Comparison of ENCODE assay signal across 25 cellular contexts in genomic region chr4:123804171-123804721, GRCh38.
"Had no signal": no experiment of that assay in that cellular context is flagged by ENCODE, and none has a peak within 500 bp of the region (broad histone marks: within the 10 kb centered on the region; RNA-seq: fewer than 3 reads in every experiment).

No MANE protein-coding gene starts in this region.

- H3K27me3 ChIP-seq: colonic mucosa, esophagus muscularis mucosa, foreskin keratinocyte, gastroesophageal sphincter, heart left ventricle, hepatocyte, left lung, right lobe of liver, stomach, thyroid gland had no signal

- H3K4me1 ChIP-seq: colonic mucosa, foreskin keratinocyte, left lung, prostate gland, right lobe of liver, thyroid gland had no signal

- H3K36me3 ChIP-seq: colonic mucosa, esophagus muscularis mucosa, gastroesophageal sphincter, heart left ventricle, left lung, prostate gland, right lobe of liver, stomach, thyroid gland had no signal

- H3K27ac ChIP-seq: colonic mucosa, esophagus muscularis mucosa, foreskin keratinocyte, gastroesophageal sphincter, hepatocyte, left lung, prostate gland, right lobe of liver, thyroid gland had no signal

- H3K4me3 ChIP-seq: colonic mucosa, esophagus muscularis mucosa, gastroesophageal sphincter, heart left ventricle, hepatocyte, left lung, lung, prostate gland, right lobe of liver, stomach, thyroid gland had no signal

- DNase-seq: central memory CD4-positive, alpha-beta T cell; colonic mucosa; effector memory CD4-positive, alpha-beta T cell; foreskin keratinocyte; heart left ventricle; kidney; left cardiac atrium; left lung; mesendoderm; naive thymus-derived CD8-positive, alpha-beta T cell; nephron progenitor cell; nucleus accumbens; retina; right lobe of liver; stimulated activated CD4-positive, alpha-beta T cell treated with anti-CD3 and anti-CD28 coated beads, Interleukin-2, amount 100 ng/mL, for 24 hours; stimulated activated CD4-positive, alpha-beta T cell treated with anti-CD3 and anti-CD28 coated beads, Interleukin-4, amount 100 ng/mL, for 24 hours; stimulated activated naive CD4-positive, alpha-beta T cell treated with Interleukin-2 at 50 U/mL for 16 hours; stomach; thyroid gland had no signal

- H3K9me3 ChIP-seq: colonic mucosa, esophagus muscularis mucosa, gastroesophageal sphincter, heart left ventricle, left lung, prostate gland, right lobe of liver, stomach, thyroid gland had no signal

- ATAC-seq: foreskin keratinocyte; gastroesophageal sphincter; heart left ventricle; left cardiac atrium; left lung; naive thymus-derived CD8-positive, alpha-beta T cell; right lobe of liver; stimulated activated effector memory CD8-positive, alpha-beta T cell treated with anti-CD3 and anti-CD28 coated beads, Interleukin-12 subunit alpha, Interleukin-12 subunit beta, amount 100 ng/mL, for 72 hours had no signal
